ENCODE assay signal across 8 cellular contexts in the genomic region with DNA sequence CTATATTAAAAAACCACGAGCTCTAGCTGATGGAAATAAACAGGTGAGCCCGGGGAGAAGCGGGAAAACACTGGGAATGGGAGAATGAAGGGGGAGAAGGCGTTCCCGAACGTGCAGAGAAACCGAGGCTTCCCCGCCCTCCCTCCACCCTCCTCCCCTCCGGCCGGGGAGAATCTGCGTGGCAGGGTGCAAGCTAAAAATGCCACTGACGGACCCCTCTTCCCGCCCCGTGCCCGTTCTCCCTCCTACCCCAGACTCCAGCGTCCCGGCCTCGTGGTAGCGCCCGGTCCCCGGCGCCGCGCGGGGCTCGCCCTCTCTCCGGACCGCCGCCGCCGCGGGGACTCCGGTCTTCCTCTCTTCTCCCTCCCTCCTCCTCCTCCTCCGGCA.
DNase-seq lines count a peak whose midpoint lies in the region; ATAC-seq and TF ChIP-seq lines count a peak whose summit lies in the region.

No MANE protein-coding gene starts in this region.

- peak; percentile 8 for ATAC-seq in HG02763 (IDR thresholded peaks at IDR 0.05; ENCODE audit: unreplicated experiment)
- ATAC-seq in HG02938 (IDR thresholded peaks at IDR 0.05; ENCODE audit: unreplicated experiment) = no peak
- no peak for ATAC-seq in esophagus mucosa

- no peak for DNase-seq in activated naive CD8-positive, alpha-beta T cell treated with anti-CD3 and anti-CD28 coated beads for 36 hours
- DNase-seq in stomach (no peak), iPS-NIHi7 (ENCODE audit: extremely low spot score) (no peak)

- no peak for TF ChIP-seq EP300 in stomach (IDR thresholded peaks at IDR 0.05)

- no peaks in the 10 kb centered on the region for H3K36me3 Mint-ChIP-seq in activated naive CD8-positive, alpha-beta T cell treated with anti-CD3 and anti-CD28 coated beads for 36 hours

- H3K4me1 ChIP-seq in stomach = peaks cover 23 to 60% (median 44%) of the 10 kb centered on the region in 4 donors

- intact Hi-C loops in stomach (cut with DNase I; ENCODE audit: low total_unique reads) = no loop called here

- peak overlapping the region; percentile 61 for H3K4me3 ChIP-seq in iPS-18c (ENCODE audit: insufficient read depth, low read depth, low read length)
- peak overlapping the region; percentile 58 to 91 (median 89) for H3K4me3 ChIP-seq in stomach

- no peak for TF ChIP-seq POLR2A in stomach (IDR thresholded peaks at IDR 0.05)

- 0 to 2% (median 1%) methylated on average over 14 to 34 of the region's 34 CpGs for WGBS in stomach, 5 donors

- no peaks in the 10 kb centered on the region for H3K27me3 ChIP-seq in stomach

- TF ChIP-seq CTCF in C4-2B (conservative IDR thresholded peaks at IDR 0.05) (no peak), stomach (IDR thresholded peaks at IDR 0.05) (no peak)

- H3K4me1 Mint-ChIP-seq in activated naive CD8-positive, alpha-beta T cell treated with anti-CD3 and anti-CD28 coated beads for 36 hours = peaks cover 62% of the 10 kb centered on the region

- no peaks in the 10 kb centered on the region for H3K27me3 Mint-ChIP-seq in activated naive CD8-positive, alpha-beta T cell treated with anti-CD3 and anti-CD28 coated beads for 36 hours

- peak overlapping the region; percentile 84 for H3K27ac Mint-ChIP-seq in activated naive CD8-positive, alpha-beta T cell treated with anti-CD3 and anti-CD28 coated beads for 36 hours

- H3K36me3 ChIP-seq in stomach = no peaks in the 10 kb centered on the region

- H3K27ac ChIP-seq in C4-2B (peak overlapping the region; percentile 53), stomach (peak overlapping the region; percentile 96 to 99 (median 99))

- peak overlapping the region; percentile 92 for H3K4me3 Mint-ChIP-seq in activated naive CD8-positive, alpha-beta T cell treated with anti-CD3 and anti-CD28 coated beads for 36 hours

- H3K9me3 Mint-ChIP-seq in activated naive CD8-positive, alpha-beta T cell treated with anti-CD3 and anti-CD28 coated beads for 36 hours = no peaks in the 10 kb centered on the region

- H3K9me3 ChIP-seq in iPS-18c (ENCODE audit: control insufficient read depth, insufficient read depth, low read length) (no peaks in the 10 kb centered on the region), stomach (no peaks in the 10 kb centered on the region)
